ENCODE assay signal across 16 cellular contexts in the genomic region with DNA sequence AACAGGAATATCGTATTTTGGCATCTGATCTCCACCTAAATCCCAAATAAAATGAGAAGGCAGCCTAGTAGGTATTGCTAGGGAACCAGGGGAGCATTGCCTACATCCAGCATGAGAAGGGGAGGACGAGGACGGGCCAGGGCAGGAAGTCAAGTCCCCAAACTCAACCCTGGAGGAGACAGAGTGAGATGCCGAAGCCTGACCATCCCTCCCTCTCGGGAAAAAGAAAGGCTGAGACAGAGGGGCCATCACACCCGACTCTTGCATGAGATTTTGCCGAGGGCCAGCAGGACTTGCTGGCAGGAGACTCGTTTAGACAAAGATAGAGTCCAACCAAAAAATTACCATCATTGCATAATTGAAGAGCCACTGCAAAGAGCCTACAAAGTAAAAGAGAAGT. TPM values are rescaled to one million over a fixed set of nuclear protein-coding genes. Genes with fewer than 3 reads are reported as not detected.
DNase-seq lines count a peak whose midpoint lies in the region; ATAC-seq, FAIRE-seq and TF ChIP-seq lines count a peak whose summit lies in the region.
"Had no signal": no experiment of that assay in that cellular context is flagged by ENCODE, and none has a peak within 500 bp of the region (broad histone marks: within the 10 kb centered on the region; RNA-seq: fewer than 3 reads in every experiment).

No MANE protein-coding gene starts in this region.

- H3K9me3 Mint-ChIP-seq in activated CD8-positive, alpha-beta memory T cell treated with anti-CD3 and anti-CD28 coated beads, Interleukin-2, amount 10 ng/mL, durations not matched to agents 7 days and 5 days (ENCODE audit: low read depth): no peaks in the 10 kb centered on the region
- peaks cover 3% of the 10 kb centered on the region for H3K9me3 Mint-ChIP-seq in astrocyte (ENCODE audit: unreplicated experiment)
- H3K9me3 Mint-ChIP-seq: activated naive CD4-positive, alpha-beta T cell treated with anti-CD3 and anti-CD28 coated beads, Interleukin-2, amount 50 U/mL, for 24 hours; central memory CD8-positive, alpha-beta T cell had no signal

- H3K36me3 Mint-ChIP-seq in activated CD8-positive, alpha-beta memory T cell treated with anti-CD3 and anti-CD28 coated beads, Interleukin-2, amount 10 ng/mL, durations not matched to agents 7 days and 5 days: peaks cover 2% of the 10 kb centered on the region
- peaks cover 9% of the 10 kb centered on the region for H3K36me3 Mint-ChIP-seq in astrocyte (ENCODE audit: low read depth, unreplicated experiment)

- H3K4me3 ChIP-seq in astrocyte (ENCODE audit: insufficient read depth, low read depth, low read length): no peak overlapping the region
- H3K4me3 ChIP-seq in suprapubic skin: no peak overlapping the region

- H3K36me3 ChIP-seq in astrocyte (ENCODE audit: insufficient read depth, low read length) (no peaks in the 10 kb centered on the region), suprapubic skin (no peaks in the 10 kb centered on the region)

- H3K27me3 ChIP-seq in astrocyte (ENCODE audit: insufficient read depth, low read length): no peaks in the 10 kb centered on the region
- no peaks in the 10 kb centered on the region for H3K27me3 ChIP-seq in suprapubic skin

- H4K20me1 ChIP-seq in astrocyte (ENCODE audit: insufficient read depth, low read length): no peaks in the 10 kb centered on the region

- no peak overlapping the region for H3K9ac ChIP-seq in astrocyte (ENCODE audit: low read length)
- H3K9ac ChIP-seq: parathyroid adenoma had no signal

- no peaks in the 10 kb centered on the region for H3K9me3 ChIP-seq in astrocyte (ENCODE audit: insufficient read depth, low read depth, low read length)
- no peaks in the 10 kb centered on the region for H3K9me3 ChIP-seq in suprapubic skin

- no peak overlapping the region for H2AFZ ChIP-seq in astrocyte (ENCODE audit: low read depth, low read length)
- H2AFZ ChIP-seq: parathyroid adenoma had no signal

- H3K4me1 Mint-ChIP-seq in activated CD8-positive, alpha-beta memory T cell treated with anti-CD3 and anti-CD28 coated beads, Interleukin-2, amount 10 ng/mL, durations not matched to agents 7 days and 5 days: peaks cover 8% of the 10 kb centered on the region
- H3K4me1 Mint-ChIP-seq in astrocyte (ENCODE audit: low read depth, unreplicated experiment): peaks cover 20% of the 10 kb centered on the region
- H3K4me1 Mint-ChIP-seq: activated naive CD4-positive, alpha-beta T cell treated with anti-CD3 and anti-CD28 coated beads, Interleukin-2, amount 50 U/mL, for 24 hours; central memory CD8-positive, alpha-beta T cell had no signal

- peak; percentile 34 for DNase-seq in activated CD8-positive, alpha-beta memory T cell treated with anti-CD3 and anti-CD28 coated beads, Interleukin-2, amount 10 ng/mL, durations not matched to agents 7 days and 5 days
- no peak for DNase-seq in activated CD8-positive, alpha-beta memory T cell treated with anti-CD3 and anti-CD28 coated beads, Interleukin-2, amount 50 U/mL, for 4 hours
- DNase-seq in astrocyte (ENCODE audit: low read depth) (no peak), suprapubic skin (ENCODE audit: low spot score in 2 of 2) (peak; percentile 20 to 29), NCI-H345 (lab: John Stamatoyannopoulos, UW) (no peak), putamen (ENCODE audit: low spot score) (no peak)
- DNase-seq: hypothalamus, NCI-H1092 had no signal

- no peak overlapping the region for H3K4me3 Mint-ChIP-seq in activated CD8-positive, alpha-beta memory T cell treated with anti-CD3 and anti-CD28 coated beads, Interleukin-2, amount 10 ng/mL, durations not matched to agents 7 days and 5 days
- H3K4me3 Mint-ChIP-seq in astrocyte (ENCODE audit: unreplicated experiment): no peak overlapping the region
- H3K4me3 Mint-ChIP-seq: activated naive CD4-positive, alpha-beta T cell treated with anti-CD3 and anti-CD28 coated beads, Interleukin-2, amount 50 U/mL, for 24 hours; central memory CD8-positive, alpha-beta T cell had no signal

- TF ChIP-seq CTCF in astrocyte (IDR thresholded peaks at IDR 0.05; ENCODE audit: insufficient read depth, low read depth, low read length) (no peak), suprapubic skin (IDR thresholded peaks at IDR 0.05) (no peak)

- no peaks in the 10 kb centered on the region for H3K79me2 ChIP-seq in astrocyte (ENCODE audit: insufficient read depth, low read length)
- H3K79me2 ChIP-seq: parathyroid adenoma had no signal

- ATAC-seq in activated CD8-positive, alpha-beta memory T cell treated with anti-CD3 and anti-CD28 coated beads, Interleukin-2, amount 10 ng/mL, durations not matched to agents 7 days and 5 days: no peak
- ATAC-seq in HG02642 (IDR thresholded peaks at IDR 0.05; ENCODE audit: poor library complexity, unreplicated experiment) (peak; percentile 20), GM18498 (IDR thresholded peaks at IDR 0.05; ENCODE audit: unreplicated experiment) (no peak)

- no peak for TF ChIP-seq POLR2A in suprapubic skin (IDR thresholded peaks at IDR 0.05)

- no peaks in the 10 kb centered on the region for H3K27me3 Mint-ChIP-seq in activated CD8-positive, alpha-beta memory T cell treated with anti-CD3 and anti-CD28 coated beads, Interleukin-2, amount 10 ng/mL, durations not matched to agents 7 days and 5 days
- peaks cover 15% of the 10 kb centered on the region for H3K27me3 Mint-ChIP-seq in astrocyte (ENCODE audit: low read depth, unreplicated experiment)
- H3K27me3 Mint-ChIP-seq: activated naive CD4-positive, alpha-beta T cell treated with anti-CD3 and anti-CD28 coated beads, Interleukin-2, amount 50 U/mL, for 24 hours had no signal

- no peak for TF ChIP-seq EP300 in suprapubic skin (IDR thresholded peaks at IDR 0.05)

- WGBS in suprapubic skin: 68% methylated on average over 8 of the region's 8 CpGs

- H3K4me2 ChIP-seq in astrocyte (ENCODE audit: low read length): no peak overlapping the region

- H3K27ac ChIP-seq in astrocyte (ENCODE audit: low read depth, low read length): no peak overlapping the region
- no peak overlapping the region for H3K27ac ChIP-seq in suprapubic skin
- H3K27ac ChIP-seq: parathyroid adenoma had no signal

- no peak overlapping the region for H3K27ac Mint-ChIP-seq in activated CD8-positive, alpha-beta memory T cell treated with anti-CD3 and anti-CD28 coated beads, Interleukin-2, amount 10 ng/mL, durations not matched to agents 7 days and 5 days
- peak overlapping the region; percentile 49 for H3K27ac Mint-ChIP-seq in astrocyte (ENCODE audit: unreplicated experiment)
- H3K27ac Mint-ChIP-seq: activated naive CD4-positive, alpha-beta T cell treated with anti-CD3 and anti-CD28 coated beads, Interleukin-2, amount 50 U/mL, for 24 hours had no signal

- CTCF ChIA-PET in activated CD8-positive, alpha-beta memory T cell treated with anti-CD3 and anti-CD28 coated beads, Interleukin-2, amount 10 ng/mL, durations not matched to agents 7 days and 5 days (lab: Charles Lee): no interaction called here

- no peaks in the 10 kb centered on the region for H3K4me1 ChIP-seq in astrocyte (ENCODE audit: insufficient read depth, low read length)
- no peaks in the 10 kb centered on the region for H3K4me1 ChIP-seq in suprapubic skin
- H3K4me1 ChIP-seq: parathyroid adenoma had no signal

- FAIRE-seq in astrocyte (lab: Jason Lieb, UNC): no peak
- FAIRE-seq: D721Med, urothelium cell line had no signal

RNA-seq across cellular contexts. Expression of a gene that starts 50.2 kb away (rescaled TPM):
- total RNA-seq in activated CD8-positive, alpha-beta memory T cell treated with anti-CD3 and anti-CD28 coated beads, Interleukin-2, amount 10 ng/mL, durations not matched to agents 7 days and 5 days: not detected
- total RNA-seq in astrocyte (not detected in 2 replicates), suprapubic skin (not detected)
- total RNA-seq: lung microvascular endothelial cell had no signal

Comparison
In these comparisons a context has a peak if more than half of its experiments do, and no peak if none do; other contexts are left out.
1. DNase-seq: peak in activated CD8-positive, alpha-beta memory T cell treated with anti-CD3 and anti-CD28 coated beads, Interleukin-2, amount 10 ng/mL, durations not matched to agents 7 days and 5 days (single experiment) and suprapubic skin (2 of 2); none in activated CD8-positive, alpha-beta memory T cell treated with anti-CD3 and anti-CD28 coated beads, Interleukin-2, amount 50 U/mL, for 4 hours (single experiment), astrocyte (single experiment), NCI-H345 (single experiment) and putamen (single experiment).